8 cellular contexts compared by ENCODE assay signal in genomic region chr3:128487813-128488635, GRCh38. TPM values are rescaled to one million over a fixed set of nuclear protein-coding genes. Genes with fewer than 3 reads are reported as not detected.
DNase-seq lines count a peak whose midpoint lies in the region; ATAC-seq and TF ChIP-seq lines count a peak whose summit lies in the region.

No MANE protein-coding gene starts in this region.

- no peak overlapping the region for H3K27ac ChIP-seq in MM.1S (ENCODE audit: low read length)
- H3K27ac ChIP-seq in ectodermal cell (ENCODE audit: insufficient read depth, low read depth, low read length, poor library complexity, severe bottlenecking) = no peak overlapping the region
- no peak overlapping the region for H3K27ac ChIP-seq in right lobe of liver

- no peaks in the 10 kb centered on the region for H3F3A ChIP-seq in MM.1S (ENCODE audit: insufficient read depth, low read length)

- no peak overlapping the region for H3K9ac ChIP-seq in MM.1S (ENCODE audit: low read length)

- ATAC-seq in right lobe of liver = peak; percentile 61 to 72 (median 67)
- ATAC-seq in stimulated activated naive B cell treated with anti-CD40 and anti-IgM and Interleukin-4, amounts not matched to agents 10 μg/mL and 1 μg/mL and 100 μg/mL, for 72 hours (replicated peaks) = peak; percentile 41 to 44

- no peak for TF ChIP-seq CTCF in MM.1S (IDR thresholded peaks at IDR 0.05; ENCODE audit: low read length)
- no peak for TF ChIP-seq CTCF in right lobe of liver (IDR thresholded peaks at IDR 0.05)

- H3K9me2 ChIP-seq in MM.1S (replicated peaks; ENCODE audit: insufficient read depth, low read length) = no peaks in the 10 kb centered on the region

- WGBS in ectodermal cell, 2 experiments = 1% methylated on average over 68 of the region's 68 CpGs
- WGBS in right lobe of liver (ENCODE audit: insufficient coverage, low coverage, low lambda C conversion rate, missing lambda C conversion rate) = 0% methylated on average over 9 of the region's 68 CpGs

- H3K79me2 ChIP-seq in MM.1S (ENCODE audit: low read length) = no peaks in the 10 kb centered on the region

- peak; percentile 64 for TF ChIP-seq POLR2A in right lobe of liver (IDR thresholded peaks at IDR 0.05)

- intact Hi-C loops in right lobe of liver (cut with DNase I) = no loop called here

- H3K27ac Mint-ChIP-seq in T-helper 1 cell treated with Interleukin-12 subunit alpha and Interleukin-12 subunit beta and Interleukin-4 antibody, amounts not matched to agents 30 μg/mL and 1 μg/mL, for 36 hours = no peak overlapping the region
- H3K27ac Mint-ChIP-seq in stimulated activated naive B cell treated with anti-CD40 and anti-IgM and Interleukin-4, amounts not matched to agents 10 μg/mL and 1 μg/mL and 100 μg/mL, for 72 hours = peak overlapping the region; percentile 25
- H3K27ac Mint-ChIP-seq in T-helper 2 cell treated with Interferon-gamma antibody and Interleukin-4, amounts not matched to agents 5 μg/mL and 100 μg/mL, for 36 hours = no peak overlapping the region

- no peaks in the 10 kb centered on the region for H3K9me3 Mint-ChIP-seq in T-helper 1 cell treated with Interleukin-12 subunit alpha and Interleukin-12 subunit beta and Interleukin-4 antibody, amounts not matched to agents 30 μg/mL and 1 μg/mL, for 36 hours
- H3K9me3 Mint-ChIP-seq in stimulated activated naive B cell treated with anti-CD40 and anti-IgM and Interleukin-4, amounts not matched to agents 10 μg/mL and 1 μg/mL and 100 μg/mL, for 72 hours = no peaks in the 10 kb centered on the region
- H3K9me3 Mint-ChIP-seq in T-helper 2 cell treated with Interferon-gamma antibody and Interleukin-4, amounts not matched to agents 5 μg/mL and 100 μg/mL, for 36 hours = no peaks in the 10 kb centered on the region

- H3K4me3 ChIP-seq in MM.1S (ENCODE audit: low read length) (peak overlapping the region; percentile 67), ectodermal cell (ENCODE audit: insufficient read depth, low read depth, low read length) (peak overlapping the region; percentile 26), right lobe of liver (peak overlapping the region; percentile 37 to 51 (median 47))

- no peaks in the 10 kb centered on the region for H3K36me3 ChIP-seq in MM.1S (replicated peaks; ENCODE audit: insufficient read depth, low read length)
- no peaks in the 10 kb centered on the region for H3K36me3 ChIP-seq in ectodermal cell (ENCODE audit: control insufficient read depth, insufficient read depth, low read length)
- no peaks in the 10 kb centered on the region for H3K36me3 ChIP-seq in right lobe of liver

- H3K9me3 ChIP-seq in MM.1S (replicated peaks; ENCODE audit: insufficient read depth, low read length) (no peaks in the 10 kb centered on the region), ectodermal cell (ENCODE audit: control insufficient read depth, low read length) (no peaks in the 10 kb centered on the region), right lobe of liver (no peaks in the 10 kb centered on the region)

- H3K4me1 Mint-ChIP-seq in T-helper 1 cell treated with Interleukin-12 subunit alpha and Interleukin-12 subunit beta and Interleukin-4 antibody, amounts not matched to agents 30 μg/mL and 1 μg/mL, for 36 hours (ENCODE audit: low read depth) = peaks cover 18% of the 10 kb centered on the region
- H3K4me1 Mint-ChIP-seq in stimulated activated naive B cell treated with anti-CD40 and anti-IgM and Interleukin-4, amounts not matched to agents 10 μg/mL and 1 μg/mL and 100 μg/mL, for 72 hours = peaks cover 39 to 73% of the 10 kb centered on the region in 2 donors
- H3K4me1 Mint-ChIP-seq in T-helper 2 cell treated with Interferon-gamma antibody and Interleukin-4, amounts not matched to agents 5 μg/mL and 100 μg/mL, for 36 hours (ENCODE audit: low read depth) = peaks cover 12% of the 10 kb centered on the region

- 0 out of 2 replicates have a peak, but pooled peaks cover 4% of the 10 kb centered on the region for H3K4me1 ChIP-seq in MM.1S (ENCODE audit: low read length)
- H3K4me1 ChIP-seq in ectodermal cell (ENCODE audit: control insufficient read depth, insufficient read depth, low read length) = peaks cover 58% of the 10 kb centered on the region
- H3K4me1 ChIP-seq in right lobe of liver = peaks cover 0 to 53% (median 5%) of the 10 kb centered on the region in 4 donors

- DNase-seq in activated CD4-positive, alpha-beta T cell treated with anti-CD3 and anti-CD28 coated beads for 48 hours = peak; percentile 60
- DNase-seq in activated CD4-positive, alpha-beta T cell treated with anti-CD3 and anti-CD28 coated beads, Interleukin-2, amount 50 U/mL, for 4 hours = no peak
- DNase-seq in MM.1S = peak; percentile 53
- DNase-seq in right lobe of liver = peak; percentile 77 to 83 (median 77)
- DNase-seq in stimulated activated naive B cell treated with anti-CD40 and anti-IgM and Interleukin-4, amounts not matched to agents 10 μg/mL and 1 μg/mL and 100 μg/mL, for 72 hours = no peak
- no peak for DNase-seq in T-helper 2 cell treated with Interferon-gamma antibody and Interleukin-4, amounts not matched to agents 5 μg/mL and 100 μg/mL, for 36 hours (ENCODE audit: low spot score)

- H3K4me2 ChIP-seq in MM.1S (ENCODE audit: low read depth, low read length) = peak overlapping the region; percentile 79

- H3K27me3 ChIP-seq in MM.1S (replicated peaks; ENCODE audit: insufficient read depth, low read length) = peaks cover 100% of the 10 kb centered on the region
- H3K27me3 ChIP-seq in ectodermal cell (ENCODE audit: control insufficient read depth, insufficient read depth, low read length, poor library complexity, severe bottlenecking) = peaks cover 100% of the 10 kb centered on the region
- H3K27me3 ChIP-seq in right lobe of liver = peaks cover 25 to 70% of the 10 kb centered on the region in 2 donors

- peaks cover 1% of the 10 kb centered on the region for H3K36me3 Mint-ChIP-seq in T-helper 1 cell treated with Interleukin-12 subunit alpha and Interleukin-12 subunit beta and Interleukin-4 antibody, amounts not matched to agents 30 μg/mL and 1 μg/mL, for 36 hours (ENCODE audit: low read depth)
- peaks cover 0 to 2% of the 10 kb centered on the region in 2 donors for H3K36me3 Mint-ChIP-seq in stimulated activated naive B cell treated with anti-CD40 and anti-IgM and Interleukin-4, amounts not matched to agents 10 μg/mL and 1 μg/mL and 100 μg/mL, for 72 hours
- no peaks in the 10 kb centered on the region for H3K36me3 Mint-ChIP-seq in T-helper 2 cell treated with Interferon-gamma antibody and Interleukin-4, amounts not matched to agents 5 μg/mL and 100 μg/mL, for 36 hours (ENCODE audit: low read depth)

- peaks cover 82% of the 10 kb centered on the region for H3K27me3 Mint-ChIP-seq in T-helper 1 cell treated with Interleukin-12 subunit alpha and Interleukin-12 subunit beta and Interleukin-4 antibody, amounts not matched to agents 30 μg/mL and 1 μg/mL, for 36 hours (ENCODE audit: low read depth)
- H3K27me3 Mint-ChIP-seq in stimulated activated naive B cell treated with anti-CD40 and anti-IgM and Interleukin-4, amounts not matched to agents 10 μg/mL and 1 μg/mL and 100 μg/mL, for 72 hours = peaks cover 67 to 88% of the 10 kb centered on the region in 2 donors
- peaks cover 77% of the 10 kb centered on the region for H3K27me3 Mint-ChIP-seq in T-helper 2 cell treated with Interferon-gamma antibody and Interleukin-4, amounts not matched to agents 5 μg/mL and 100 μg/mL, for 36 hours (ENCODE audit: low read depth)

- peak overlapping the region; percentile 52; the same call in 1 of the 2 replicates for H2AFZ ChIP-seq in MM.1S (ENCODE audit: low read length)

- H3K4me3 Mint-ChIP-seq in T-helper 1 cell treated with Interleukin-12 subunit alpha and Interleukin-12 subunit beta and Interleukin-4 antibody, amounts not matched to agents 30 μg/mL and 1 μg/mL, for 36 hours = peak overlapping the region; percentile 21
- H3K4me3 Mint-ChIP-seq in stimulated activated naive B cell treated with anti-CD40 and anti-IgM and Interleukin-4, amounts not matched to agents 10 μg/mL and 1 μg/mL and 100 μg/mL, for 72 hours = peak overlapping the region; percentile 84 to 88
- no peak overlapping the region for H3K4me3 Mint-ChIP-seq in T-helper 2 cell treated with Interferon-gamma antibody and Interleukin-4, amounts not matched to agents 5 μg/mL and 100 μg/mL, for 36 hours

- H4K20me1 ChIP-seq in MM.1S (ENCODE audit: insufficient read depth, low read length) = no peaks in the 10 kb centered on the region

RNA-seq across cellular contexts. Expression of gene GATA2, which starts 5.0 kb away (rescaled TPM):
- polyA plus RNA-seq in ectodermal cell (2013, experiment 1 of 4) = 0.80 TPM
- polyA plus RNA-seq in ectodermal cell (2013, experiment 2 of 4) = 0.78 TPM
- polyA plus RNA-seq in ectodermal cell (2013, experiment 3 of 4) = 0.53 TPM
- polyA plus RNA-seq in ectodermal cell (2013, experiment 4 of 4) = 0.81 TPM
- 1 to 10 TPM in 2 of 6 experiments, under 1 TPM in 4; 0.60 to 1.3 (median 0.76) TPM for total RNA-seq in right lobe of liver

RNA-seq across cellular contexts. Expression of gene DNAJB8, which starts 21.3 kb away (rescaled TPM):
- not detected for polyA plus RNA-seq in ectodermal cell (2013, experiment 1 of 4)
- not detected for polyA plus RNA-seq in ectodermal cell (2013, experiment 2 of 4)
- not detected for polyA plus RNA-seq in ectodermal cell (2013, experiment 3 of 4)
- polyA plus RNA-seq in ectodermal cell (2013, experiment 4 of 4) = not detected
- not detected for total RNA-seq in right lobe of liver

Comparison
In these comparisons a context has a peak if more than half of its experiments do, and no peak if none do; other contexts are left out.
1. DNase-seq: peak in activated CD4-positive, alpha-beta T cell treated with anti-CD3 and anti-CD28 coated beads for 48 hours (single experiment), MM.1S (single experiment) and right lobe of liver (3 of 3); none in activated CD4-positive, alpha-beta T cell treated with anti-CD3 and anti-CD28 coated beads, Interleukin-2, amount 50 U/mL, for 4 hours (0 of 2), stimulated activated naive B cell treated with anti-CD40 and anti-IgM and Interleukin-4, amounts not matched to agents 10 μg/mL and 1 μg/mL and 100 μg/mL, for 72 hours (single experiment) and T-helper 2 cell treated with Interferon-gamma antibody and Interleukin-4, amounts not matched to agents 5 μg/mL and 100 μg/mL, for 36 hours (single experiment).
2. Peak in every context shown above with its lines, with median percentiles within 50 percentile points of each other: H3K4me3 ChIP-seq.